Comparison of ENCODE assay signal across 10 cellular contexts in the genomic region with DNA sequence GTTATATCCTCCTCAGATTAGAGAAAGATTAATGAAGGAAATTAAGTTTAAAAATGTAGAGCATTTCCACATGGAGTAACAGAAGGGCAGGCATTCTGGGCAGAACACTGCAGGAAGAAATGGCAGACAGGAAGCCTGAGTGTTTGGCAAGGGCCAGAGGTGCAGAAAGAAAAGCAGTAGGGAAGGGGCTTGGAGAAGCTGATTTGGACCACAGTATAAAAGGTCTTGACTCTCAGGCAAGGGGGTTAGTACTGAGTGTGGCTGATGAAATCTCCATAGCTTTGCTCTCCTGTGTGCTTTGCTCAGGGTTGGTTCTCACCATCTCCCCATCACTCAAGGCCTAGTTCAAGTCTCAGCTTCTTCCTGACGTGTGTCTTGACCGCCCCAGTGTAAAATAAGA.
DNase-seq lines count a peak whose midpoint lies in the region; TF ChIP-seq lines count a peak whose summit lies in the region.
"Had no signal": no experiment of that assay in that cellular context is flagged by ENCODE, and none has a peak within 500 bp of the region (broad histone marks: within the 10 kb centered on the region; RNA-seq: fewer than 3 reads in every experiment).

No MANE protein-coding gene starts in this region.

- H3K4me3 ChIP-seq in Loucy (ENCODE audit: low read length, poor library complexity, severe bottlenecking) = peak overlapping the region; percentile 12

- H3K9me3 Mint-ChIP-seq in CD14-positive monocyte (no peaks in the 10 kb centered on the region), MCF 10A (ENCODE audit: unreplicated experiment) (no peaks in the 10 kb centered on the region), nephron progenitor cell (peaks cover 9% of the 10 kb centered on the region)

- H3K36me3 Mint-ChIP-seq in CD14-positive monocyte (peaks cover 37 to 48% of the 10 kb centered on the region in 2 donors), MCF 10A (ENCODE audit: insufficient read depth, unreplicated experiment) (peaks cover 42% of the 10 kb centered on the region), nephron progenitor cell (ENCODE audit: low read depth) (peaks cover 80% of the 10 kb centered on the region)

- TF ChIP-seq CTCF in CD14-positive monocyte (IDR thresholded peaks at IDR 0.05) (no peak), Loucy (conservative IDR thresholded peaks at IDR 0.05; ENCODE audit: low read length) (no peak), MCF 10A (IDR thresholded peaks at IDR 0.05; ENCODE audit: unreplicated experiment) (no peak), nephron progenitor cell (IDR thresholded peaks at IDR 0.05) (no peak)

- H2AFZ ChIP-seq in Loucy (ENCODE audit: low read length) = no peak overlapping the region

- intact Hi-C loops in CD14-positive monocyte (cut with micrococcal nuclease) = no loop called here
- intact Hi-C loops in MCF 10A (cut with micrococcal nuclease) = no loop called here

- H4K20me1 ChIP-seq in Loucy (ENCODE audit: insufficient read depth, low read length, poor library complexity, severe bottlenecking) = peaks cover 34% of the 10 kb centered on the region

- H3K9me3 ChIP-seq in Loucy (ENCODE audit: insufficient read depth, low read depth, low read length) = no peaks in the 10 kb centered on the region

- H3K4me2 ChIP-seq in Loucy (ENCODE audit: low read depth, low read length, poor library complexity, severe bottlenecking) = peak overlapping the region; percentile 60

- H3K79me2 ChIP-seq in Loucy (ENCODE audit: insufficient read depth, low read length) = peaks cover 78% of the 10 kb centered on the region

- H3K4me3 Mint-ChIP-seq in CD14-positive monocyte (no peak overlapping the region), MCF 10A (ENCODE audit: unreplicated experiment) (no peak overlapping the region), nephron progenitor cell (no peak overlapping the region)

- DNase-seq in CD14-positive monocyte (ENCODE audit: low spot score) = no peak
- no peak for DNase-seq in MCF 10A (ENCODE audit: unreplicated experiment)
- no peak for DNase-seq in nephron progenitor cell
- no peak for DNase-seq in cortex of kidney (lab: John Stamatoyannopoulos, UW)
- no peak for DNase-seq in caudate nucleus (lab: John Stamatoyannopoulos, UW)
- no peak for DNase-seq in stimulated activated CD4-positive, alpha-beta T cell treated with anti-CD3 and anti-CD28 coated beads, Interleukin-2, amount 100 ng/mL, for 48 hours
- DNase-seq in NCI-H510A treated with DMSO at 0.1 percent for 48 hours (lab: John Stamatoyannopoulos, UW) = no peak
- DNase-seq: effector CD4-positive, alpha-beta T cell; kidney had no signal

- CTCF ChIA-PET in MCF 10A (lab: Yijun Ruan, JAX) = interaction anchor here (0.6 to 1.7 kb wide), 5 partner anchors 10 to 416 kb away, joined by 3 to 6 read pairs (median 3); no protein-coding TSS in a partner anchor

- H3K9ac ChIP-seq in Loucy (ENCODE audit: low read depth, low read length, poor library complexity, severe bottlenecking) = peak overlapping the region; percentile 10

- POLR2A ChIA-PET in MCF 10A (lab: Yijun Ruan, JAX) = interaction anchor here (0.7 to 1.1 kb wide), 2 partner anchors 19 to 128 kb away, joined by 3 to 6 read pairs; no protein-coding TSS in a partner anchor

- H3F3A ChIP-seq in Loucy (ENCODE audit: low read depth) = peaks cover 7% of the 10 kb centered on the region; the same call in 1 of the 2 replicates

- BruUV-seq in MCF 10A (replicated peaks; lab: Mats Ljungman, UMichigan) = no TSS peak

- H3K27me3 ChIP-seq in Loucy (ENCODE audit: insufficient read depth, low read length, poor library complexity, severe bottlenecking) = no peaks in the 10 kb centered on the region

- H3K36me3 ChIP-seq in Loucy (ENCODE audit: insufficient read depth, low read length) = peaks cover 20% of the 10 kb centered on the region; the same call in 1 of the 2 replicates

- H3K27me3 Mint-ChIP-seq in CD14-positive monocyte (ENCODE audit: low read depth in 3 of 3) = no peaks in the 10 kb centered on the region
- no peaks in the 10 kb centered on the region for H3K27me3 Mint-ChIP-seq in MCF 10A (ENCODE audit: insufficient read depth, unreplicated experiment)
- H3K27me3 Mint-ChIP-seq in nephron progenitor cell (ENCODE audit: low read depth, poor library complexity) = no peaks in the 10 kb centered on the region

- H3K4me1 ChIP-seq in Loucy (ENCODE audit: insufficient read depth, low read length, poor library complexity, severe bottlenecking) = peaks cover 45% of the 10 kb centered on the region

- H3K27ac ChIP-seq in caudate nucleus (ENCODE audit: low read depth, low read length) = no peak overlapping the region

- H3K4me1 Mint-ChIP-seq in CD14-positive monocyte (peaks cover 52% of the 10 kb centered on the region), MCF 10A (ENCODE audit: insufficient read depth, unreplicated experiment) (peaks cover 39% of the 10 kb centered on the region), nephron progenitor cell (peaks cover 59% of the 10 kb centered on the region)

- peak overlapping the region in 6 of 7 donors; percentile 1 to 78 (median 14) for H3K27ac Mint-ChIP-seq in CD14-positive monocyte
- peak overlapping the region; percentile 82 for H3K27ac Mint-ChIP-seq in MCF 10A (ENCODE audit: low read depth, unreplicated experiment)
- H3K27ac Mint-ChIP-seq in nephron progenitor cell = peak overlapping the region; percentile 90

- H3K9me2 ChIP-seq in Loucy (replicated peaks; ENCODE audit: low read depth, low read length) = no peaks in the 10 kb centered on the region

Comparison
In these comparisons a context has a peak if more than half of its experiments do, and no peak if none do; other contexts are left out.
1. H3K27ac Mint-ChIP-seq: peak in every context shown above with its lines; median percentile 90 in nephron progenitor cell; 82 in MCF 10A; 14 in CD14-positive monocyte.